Comparison of ENCODE assay signal across 17 cellular contexts in genomic region chr3:42128526-42128925, GRCh38. TPM values are rescaled to one million over a fixed set of nuclear protein-coding genes. Genes with fewer than 3 reads are reported as not detected.
DNase-seq lines count a peak whose midpoint lies in the region; ATAC-seq, FAIRE-seq and TF ChIP-seq lines count a peak whose summit lies in the region.
"Had no signal": no experiment of that assay in that cellular context is flagged by ENCODE, and none has a peak within 500 bp of the region (broad histone marks: within the 10 kb centered on the region; RNA-seq: fewer than 3 reads in every experiment).

No MANE protein-coding gene starts in this region.

- H3K27ac ChIP-seq in PC-9 (peak overlapping the region; percentile 97), HepG2 (ENCODE audit: extremely low read length, insufficient read depth, low read length) (peak overlapping the region; percentile 96), thyroid gland (peak overlapping the region in 2 of 3 donors; percentile 22 to 35), caudate nucleus (ENCODE audit: low read depth, low read length) (no peak overlapping the region)
- H3K27ac ChIP-seq: adrenal gland, tibial nerve had no signal

- H4K20me1 ChIP-seq in PC-9 (ENCODE audit: insufficient read depth) (no peaks in the 10 kb centered on the region), HepG2 (ENCODE audit: insufficient read depth, low read length) (no peaks in the 10 kb centered on the region)

- peak; percentile 14 for DNase-seq in DMS53 (lab: John Stamatoyannopoulos, UW)
- DNase-seq in DMS53 treated with DMSO at 0.1 percent for 48 hours (lab: John Stamatoyannopoulos, UW; ENCODE audit: unreplicated experiment), result no peak
- no peak for DNase-seq in PC-9
- DNase-seq in HepG2 (ENCODE audit: low spot score), result no peak
- DNase-seq in thyroid gland, result no peak
- DNase-seq in amygdala (lab: John Stamatoyannopoulos, UW), result no peak
- DNase-seq in stimulated activated CD8-positive, alpha-beta memory T cell treated with anti-CD3 and anti-CD28 coated beads, Interleukin-4, amount 100 ng/mL, for 48 hours, result no peak
- DNase-seq in caudate nucleus (lab: John Stamatoyannopoulos, UW), result no peak
- DNase-seq: 8988T; activated CD4-positive, alpha-beta T cell treated with anti-CD3 and anti-CD28 coated beads, Interleukin-2, amount 50 U/mL, for 4 hours; activated gamma-delta T cell treated with Interleukin-2 at 50 U/mL for 16 hours; adrenal gland; AML-193; cortex of kidney had no signal

- no peak overlapping the region for H2AFZ ChIP-seq in PC-9
- no peak overlapping the region for H2AFZ ChIP-seq in HepG2 (ENCODE audit: low read length)

- TF ChIP-seq POLR2A in HepG2 (IDR thresholded peaks at IDR 0.05; ENCODE audit: insufficient read depth in 1 of 2, low read depth in 2 of 2, low read length in 2 of 2) (no peak), thyroid gland (IDR thresholded peaks at IDR 0.05) (no peak)

- no peaks in the 10 kb centered on the region for H3K9me2 ChIP-seq in PC-9 (ENCODE audit: insufficient read depth)

- FAIRE-seq in HepG2 (lab: Jason Lieb, UNC), result no peak
- FAIRE-seq: H54 had no signal

- BruUV-seq in PC-9 (replicated peaks; lab: Mats Ljungman, UMichigan), result no TSS peak
- BruUV-seq in HepG2 (replicated peaks; lab: Mats Ljungman, UMichigan), result no TSS peak

- TF ChIP-seq CTCF in PC-9 (conservative IDR thresholded peaks at IDR 0.05) (no peak), HepG2 (CRISPR knock-in tag; IDR thresholded peaks at IDR 0.05) (no peak), thyroid gland (IDR thresholded peaks at IDR 0.05) (no peak)

- POLR2A ChIA-PET in PC-9 (lab: Charles Lee; ENCODE audit: unreplicated experiment) (interaction anchor here (0.7 to 0.8 kb wide), 2 partner anchors 32 to 63 kb away, joined by 3 to 4 read pairs; no protein-coding TSS in a partner anchor), HepG2 (lab: Yijun Ruan, JAX) (interaction anchor here (3.5 kb wide), 1 partner anchor 9 kb away, joined by 30 read pairs; no protein-coding TSS in a partner anchor)

- H3K4me3 ChIP-seq in PC-9 (peak overlapping the region; percentile 50; the same call in 1 of the 2 replicates), HepG2 (replicated peaks in 1 of 3; ENCODE audit: insufficient read depth in 1 of 3, low read depth in 2 of 3, low read length in 3 of 3) (no peak overlapping the region), thyroid gland (replicated peaks in 1 of 3) (no peak overlapping the region)
- H3K4me3 ChIP-seq: adrenal gland, tibial nerve had no signal

- H3K79me2 ChIP-seq in PC-9 (ENCODE audit: low read depth) (peaks cover 7% of the 10 kb centered on the region; the same call in 1 of the 2 replicates), HepG2 (ENCODE audit: insufficient read depth, low read length) (peaks cover 21% of the 10 kb centered on the region)

- TF ChIP-seq EP300 in HepG2 (IDR thresholded peaks at IDR 0.05; ENCODE audit: low read depth in 2 of 2, low read length in 2 of 2) (no peak), HepG2 (CRISPR knock-in tag; IDR thresholded peaks at IDR 0.05; ENCODE audit: borderline replicate concordance) (no peak)

- intact Hi-C loops in PC-9 (cut with micrococcal nuclease; ENCODE audit: unreplicated experiment) (loop anchor here (2.0 kb wide), 2 partner anchors 22 to 30 kb away; no protein-coding TSS in a partner anchor), HepG2 (cut with micrococcal nuclease; ENCODE audit: unreplicated experiment) (no loop called here), thyroid gland (cut with DNase I) (loop anchor here (5.0 kb wide), 1 partner anchor 64 kb away; no protein-coding TSS in a partner anchor)

- peaks cover 38% of the 10 kb centered on the region for H3F3A ChIP-seq in PC-9 (ENCODE audit: insufficient read depth, low read depth)

- CTCF ChIA-PET in PC-9 (lab: Charles Lee), result interaction anchor here (2.3 kb wide), 1 partner anchor 62 kb away, joined by 10 read pairs; no protein-coding TSS in a partner anchor
- CTCF ChIA-PET in HepG2 (lab: Yijun Ruan, JAX; ENCODE audit: low intra/inter-chr PET ratio, low total read pairs), result no interaction called here

- no peaks in the 10 kb centered on the region for H3K27me3 ChIP-seq in PC-9 (ENCODE audit: insufficient read depth, low read depth)
- H3K27me3 ChIP-seq in HepG2 (ENCODE audit: control insufficient read depth in 1 of 2, insufficient read depth in 2 of 2, low read length in 2 of 2), result no peaks in the 10 kb centered on the region
- no peaks in the 10 kb centered on the region for H3K27me3 ChIP-seq in thyroid gland
- H3K27me3 ChIP-seq: adrenal gland, tibial nerve had no signal

- in situ Hi-C loops in HepG2 (cut with HindIII; ENCODE audit: extremely low pct_ligation_motif_present, low pct_unique_long_range_greater_than_20kb), result no loop called here

- H3K4me2 ChIP-seq in PC-9 (peak overlapping the region; percentile 83), HepG2 (ENCODE audit: low read depth, low read length) (no peak overlapping the region)

- TF ChIP-seq RAD21 in HepG2 (CRISPR knock-in tag; IDR thresholded peaks at IDR 0.05), result no peak

- no peak overlapping the region for H3K9ac ChIP-seq in HepG2 (ENCODE audit: insufficient read depth, low read depth, low read length)

- no peaks in the 10 kb centered on the region for H3K36me3 ChIP-seq in PC-9 (ENCODE audit: low read depth)
- H3K36me3 ChIP-seq in HepG2 (replicated peaks in 1 of 2; ENCODE audit: control insufficient read depth in 1 of 2, insufficient read depth in 2 of 2, low read length in 2 of 2), result peaks cover 4 to 13% of the 10 kb centered on the region in 2 experiments; a peak in 2 of 5 replicates
- H3K36me3 ChIP-seq in thyroid gland, result peaks cover 3 to 5% of the 10 kb centered on the region in 2 donors

- H3K9me3 ChIP-seq in PC-9 (ENCODE audit: insufficient read depth, low read depth) (no peaks in the 10 kb centered on the region), HepG2 (ENCODE audit: low read length) (no peaks in the 10 kb centered on the region), thyroid gland (no peaks in the 10 kb centered on the region)
- H3K9me3 ChIP-seq: adrenal gland, tibial nerve had no signal

- no peak for ATAC-seq in HepG2
- ATAC-seq: WTC11 had no signal

- H3K4me1 ChIP-seq in PC-9 (replicated peaks; ENCODE audit: insufficient read depth), result peaks cover 42% of the 10 kb centered on the region
- H3K4me1 ChIP-seq in HepG2 (ENCODE audit: insufficient read depth, low read length), result peaks cover 82% of the 10 kb centered on the region
- H3K4me1 ChIP-seq in thyroid gland, result peaks cover 10 to 17% of the 10 kb centered on the region in 2 donors
- H3K4me1 ChIP-seq: adrenal gland, tibial nerve had no signal

- 100% methylated on average over 1 of the region's 1 CpG for WGBS in HepG2 (ENCODE audit: low lambda C conversion rate)
- WGBS in thyroid gland, 2 donors, result 23% methylated on average over 1 of the region's 1 CpG

TF ChIP-seq in HepG2, 621 proteins besides CTCF, POLR2A, EP300 and RAD21:
- no peak for TF ChIP-seq ZNF136 (CRISPR knock-in tag; IDR thresholded peaks at IDR 0.05; ENCODE audit: low read depth)
- no peak for TF ChIP-seq ZNF768 (CRISPR knock-in tag; IDR thresholded peaks at IDR 0.05)
- TF ChIP-seq MLLT10 (CRISPR knock-in tag; IDR thresholded peaks at IDR 0.05), result no peak
TF ChIP-seq in HepG2: peak in this region for 0.

RNA-seq across cellular contexts. Expression of gene TRAK1, which starts 37.4 kb away (rescaled TPM):
- 43.4 and 46.8 TPM in 2 replicates for total RNA-seq in PC-9 (2021)
- total RNA-seq in HepG2 (2016; rRNA removed; fragmentation: Illumina TruSeq; extraction: Trizol), result 20.5 and 22.8 TPM in 2 replicates
- 7.0 and 7.4 TPM in 2 replicates for total RNA-seq in HepG2 (2016; cell fraction: cytosol; rRNA removed; fragmentation: Illumina TruSeq; extraction: Trizol; ENCODE audit: low read depth)
- total RNA-seq in HepG2 (2016; cell fraction: insoluble cytoplasmic fraction; rRNA removed; fragmentation: Illumina TruSeq; extraction: Trizol), result 18.0 and 21.4 TPM in 2 replicates
- total RNA-seq in HepG2 (2016; cell fraction: membrane; rRNA removed; fragmentation: Illumina TruSeq; extraction: Trizol), result 20.7 and 21.5 TPM in 2 replicates
- 26.3 and 30.0 TPM in 2 replicates for total RNA-seq in HepG2 (2016; cell fraction: nucleus; rRNA removed; fragmentation: Illumina TruSeq; extraction: Trizol)
- 40.8 and 46.6 TPM in 2 replicates for polyA plus RNA-seq in HepG2 (2011; rRNA removed)
- 29.8 and 35.8 TPM in 2 replicates for polyA plus RNA-seq in HepG2 (2011; cell fraction: cytosol; rRNA removed)
- 63.9 and 75.8 TPM in 2 replicates for polyA plus RNA-seq in HepG2 (2011; cell fraction: nucleus; rRNA removed)
- polyA plus RNA-seq in HepG2 (2012), result 21.6 and 24.2 TPM in 2 replicates
- 3.6 and 5.4 TPM in 2 replicates for polyA plus RNA-seq in HepG2 (2016; cell fraction: cytosol; fragmentation: Illumina TruSeq; extraction: Trizol; ENCODE audit: low read depth)
- polyA plus RNA-seq in HepG2 (2016; cell fraction: insoluble cytoplasmic fraction; fragmentation: Illumina TruSeq; extraction: Trizol; ENCODE audit: low read depth), result 16.6 and 20.2 TPM in 2 replicates
- polyA plus RNA-seq in HepG2 (2016; cell fraction: membrane; fragmentation: Illumina TruSeq; extraction: Trizol; ENCODE audit: low read depth), result 11.6 and 12.7 TPM in 2 replicates
- polyA plus RNA-seq in HepG2 (2016; cell fraction: nucleus; fragmentation: Illumina TruSeq; extraction: Trizol; ENCODE audit: insufficient read depth, low read depth), result 39.7 and 45.7 TPM in 2 replicates
- 22.1 and 65.6 TPM in 2 replicates for polyA minus RNA-seq in HepG2 (2011; rRNA and poly(A)+ RNA removed; ENCODE audit: low replicate concordance)
- 39.4 and 40.2 TPM in 2 replicates for polyA minus RNA-seq in HepG2 (2011; cell fraction: cytosol; rRNA and poly(A)+ RNA removed)
- polyA minus RNA-seq in HepG2 (2011; cell fraction: nucleus; rRNA and poly(A)+ RNA removed), result 71.6 and 79.1 TPM in 2 replicates
- 10 to 100 TPM; 46.1 to 87.8 (median 76.4) TPM for total RNA-seq in thyroid gland
